In genomic region chr18:21115519-21116411, GRCh38 we compare ENCODE assay signal across 15 cellular contexts. TPM values are rescaled to one million over a fixed set of nuclear protein-coding genes. Genes with fewer than 3 reads are reported as not detected.
DNase-seq lines count a peak whose midpoint lies in the region; ATAC-seq and TF ChIP-seq lines count a peak whose summit lies in the region.
"Had no signal": no experiment of that assay in that cellular context is flagged by ENCODE, and none has a peak within 500 bp of the region (broad histone marks: within the 10 kb centered on the region; RNA-seq: fewer than 3 reads in every experiment).

No MANE protein-coding gene starts in this region.

- H3K4me1 Mint-ChIP-seq in HFFc6 (ENCODE audit: low read depth): peaks cover 55% of the 10 kb centered on the region

- H3K27me3 Mint-ChIP-seq in HFFc6 (ENCODE audit: insufficient read depth): no peaks in the 10 kb centered on the region; the same call in 1 of the 2 replicates

- peaks cover under 1% of the 10 kb centered on the region for H3K36me3 Mint-ChIP-seq in HFFc6 (ENCODE audit: low read depth)

- no peaks in the 10 kb centered on the region for H3K9me3 Mint-ChIP-seq in HFFc6
- H3K9me3 Mint-ChIP-seq: activated naive CD4-positive, alpha-beta T cell treated with anti-CD3 and anti-CD28 coated beads, Interleukin-2, amount 10 ng/mL, durations not matched to agents 7 days and 5 days had no signal

- TF ChIP-seq CTCF in HFFc6 (IDR thresholded peaks at IDR 0.05): peak; percentile 51

- ATAC-seq in GM21723 (IDR thresholded peaks at IDR 0.05; ENCODE audit: unreplicated experiment) (no peak), GM21717 (IDR thresholded peaks at IDR 0.05; ENCODE audit: unreplicated experiment) (no peak)

- H3K27ac Mint-ChIP-seq in HFFc6: peak overlapping the region; percentile 91
- H3K27ac Mint-ChIP-seq: activated naive CD4-positive, alpha-beta T cell treated with anti-CD3 and anti-CD28 coated beads, Interleukin-2, amount 10 ng/mL, durations not matched to agents 7 days and 5 days had no signal

- peak overlapping the region; percentile 55 for H3K4me3 Mint-ChIP-seq in HFFc6
- H3K4me3 Mint-ChIP-seq: activated naive CD4-positive, alpha-beta T cell treated with anti-CD3 and anti-CD28 coated beads, Interleukin-2, amount 10 ng/mL, durations not matched to agents 7 days and 5 days had no signal

- DNase-seq in AG08395 (ENCODE audit: low spot score) (peak; percentile 65), HFFc6 (peak; percentile 92), amniotic epithelial cell (ENCODE audit: low read depth) (peak; percentile 79), islet precursor cell (peak; percentile 60), NCI-H526 treated with DMSO at 0.1 percent for 48 hours (lab: John Stamatoyannopoulos, UW) (no peak), GOT3 (lab: John Stamatoyannopoulos, UW) (no peak)
- DNase-seq: activated CD4-positive, CD25-positive, alpha-beta regulatory T cell; activated naive CD4-positive, alpha-beta T cell treated with anti-CD3 and anti-CD28 coated beads, Interleukin-2, amount 10 ng/mL, durations not matched to agents 7 days and 5 days; C1 segment of cervical spinal cord; effector CD4-positive, alpha-beta T cell; NCI-H2081 treated with DMSO at 0.1 percent for 48 hours; stimulated activated CD4-positive, alpha-beta T cell treated with anti-CD3 and anti-CD28 coated beads, Interleukin-12 subunit alpha, Interleukin-12 subunit beta, amount 100 ng/mL, for 4 hours; stimulated activated CD8-positive, alpha-beta memory T cell treated with anti-CD3 and anti-CD28 coated beads, Interleukin-4, amount 100 ng/mL, for 48 hours had no signal

RNA-seq across cellular contexts. Expression of gene ROCK1, which starts 4.2 kb away (rescaled TPM):
- 10 to 100 TPM; 64.8 to 71.7 (median 67.1) TPM for total RNA-seq in HFFc6 (2021; fragmentation: NEBNext Ultra II Directional; extraction: Animal tissue kit (Norgen Biotek cat#: 25700))

Comparison
In these comparisons a context has a peak if more than half of its experiments do, and no peak if none do; other contexts are left out.
1. DNase-seq: peak in AG08395 (single experiment), HFFc6 (single experiment), amniotic epithelial cell (single experiment) and islet precursor cell (single experiment); none in NCI-H526 treated with DMSO at 0.1 percent for 48 hours (single experiment) and GOT3 (single experiment).